15 cellular contexts compared by ENCODE assay signal in genomic region chr5:147065071-147065470, GRCh38.
DNase-seq lines count a peak whose midpoint lies in the region; ATAC-seq lines count a peak whose summit lies in the region.
"Had no signal": no experiment of that assay in that cellular context is flagged by ENCODE, and none has a peak within 500 bp of the region (broad histone marks: within the 10 kb centered on the region; RNA-seq: fewer than 3 reads in every experiment).

No MANE protein-coding gene starts in this region.

- no peak overlapping the region for H3K27ac ChIP-seq in naive thymus-derived CD4-positive, alpha-beta T cell (ENCODE audit: low read depth, low read length)
- H3K27ac ChIP-seq: BLaER1 had no signal

- no peak overlapping the region for H3K4me3 ChIP-seq in naive thymus-derived CD4-positive, alpha-beta T cell (ENCODE audit: low read length)
- H3K4me3 ChIP-seq: BLaER1 had no signal

- CTCF ChIA-PET in naive thymus-derived CD4-positive, alpha-beta T cell (lab: Charles Lee): no interaction called here
- CTCF ChIA-PET in activated naive CD4-positive, alpha-beta T cell treated with anti-CD3 and anti-CD28 coated beads, Interleukin-2, amount 10 ng/mL, durations not matched to agents 7 days and 5 days (lab: Charles Lee): no interaction called here

- H3K27me3 Mint-ChIP-seq in naive thymus-derived CD4-positive, alpha-beta T cell: peaks cover 0 to 4% (median 2%) of the 10 kb centered on the region in 5 donors
- H3K27me3 Mint-ChIP-seq in activated naive CD4-positive, alpha-beta T cell treated with anti-CD3 and anti-CD28 coated beads, Interleukin-2, amount 10 ng/mL, durations not matched to agents 7 days and 5 days: no peaks in the 10 kb centered on the region
- no peaks in the 10 kb centered on the region for H3K27me3 Mint-ChIP-seq in T-helper 2 cell treated with Interferon-gamma antibody and Interleukin-4, amounts not matched to agents 5 μg/mL and 100 μg/mL, for 36 hours (ENCODE audit: low read depth)

- no peaks in the 10 kb centered on the region for H3K36me3 Mint-ChIP-seq in naive thymus-derived CD4-positive, alpha-beta T cell
- no peaks in the 10 kb centered on the region for H3K36me3 Mint-ChIP-seq in activated naive CD4-positive, alpha-beta T cell treated with anti-CD3 and anti-CD28 coated beads, Interleukin-2, amount 10 ng/mL, durations not matched to agents 7 days and 5 days
- no peaks in the 10 kb centered on the region for H3K36me3 Mint-ChIP-seq in T-helper 2 cell treated with Interferon-gamma antibody and Interleukin-4, amounts not matched to agents 5 μg/mL and 100 μg/mL, for 36 hours (ENCODE audit: low read depth)

- DNase-seq in naive thymus-derived CD4-positive, alpha-beta T cell: no peak
- DNase-seq in activated naive CD4-positive, alpha-beta T cell treated with anti-CD3 and anti-CD28 coated beads, Interleukin-2, amount 50 U/mL, for 16 hours: no peak
- no peak for DNase-seq in activated naive CD4-positive, alpha-beta T cell treated with anti-CD3 and anti-CD28 coated beads, Interleukin-2, amount 10 ng/mL, durations not matched to agents 7 days and 5 days
- no peak for DNase-seq in T-helper 2 cell treated with Interferon-gamma antibody and Interleukin-4, amounts not matched to agents 5 μg/mL and 100 μg/mL, for 36 hours (ENCODE audit: low spot score)
- DNase-seq: activated CD4-positive, alpha-beta T cell treated with anti-CD3 and anti-CD28 coated beads for 1 hour; aorta; H9; MM.1S; SW 1271 had no signal

- peak overlapping the region in 1 of 9 donors; percentile 3 for H3K27ac Mint-ChIP-seq in naive thymus-derived CD4-positive, alpha-beta T cell
- H3K27ac Mint-ChIP-seq in activated naive CD4-positive, alpha-beta T cell treated with anti-CD3 and anti-CD28 coated beads, Interleukin-2, amount 10 ng/mL, durations not matched to agents 7 days and 5 days: no peak overlapping the region
- H3K27ac Mint-ChIP-seq in T-helper 2 cell treated with Interferon-gamma antibody and Interleukin-4, amounts not matched to agents 5 μg/mL and 100 μg/mL, for 36 hours: no peak overlapping the region
- H3K27ac Mint-ChIP-seq: H9 had no signal

- H3K36me3 ChIP-seq in naive thymus-derived CD4-positive, alpha-beta T cell (ENCODE audit: control insufficient read depth in 2 of 3, insufficient read depth in 3 of 3, low read length in 3 of 3): no peaks in the 10 kb centered on the region
- H3K36me3 ChIP-seq: BLaER1 had no signal

- H3K4me1 ChIP-seq in naive thymus-derived CD4-positive, alpha-beta T cell (ENCODE audit: control insufficient read depth in 2 of 2, insufficient read depth in 2 of 2, low read length in 2 of 2): no peaks in the 10 kb centered on the region
- H3K4me1 ChIP-seq: BLaER1 had no signal

- peaks cover 0 to 8% (median 2%) of the 10 kb centered on the region in 7 donors for H3K4me1 Mint-ChIP-seq in naive thymus-derived CD4-positive, alpha-beta T cell
- peaks cover 4% of the 10 kb centered on the region for H3K4me1 Mint-ChIP-seq in activated naive CD4-positive, alpha-beta T cell treated with anti-CD3 and anti-CD28 coated beads, Interleukin-2, amount 10 ng/mL, durations not matched to agents 7 days and 5 days
- H3K4me1 Mint-ChIP-seq in T-helper 2 cell treated with Interferon-gamma antibody and Interleukin-4, amounts not matched to agents 5 μg/mL and 100 μg/mL, for 36 hours (ENCODE audit: low read depth): peaks cover 7% of the 10 kb centered on the region
- H3K4me1 Mint-ChIP-seq: H9, neural crest cell had no signal

- intact Hi-C loops in naive thymus-derived CD4-positive, alpha-beta T cell (cut with micrococcal nuclease): no loop called here

- no peaks in the 10 kb centered on the region for H3K9me3 ChIP-seq in naive thymus-derived CD4-positive, alpha-beta T cell (ENCODE audit: control insufficient read depth in 2 of 3, low read length in 3 of 3)
- H3K9me3 ChIP-seq: BLaER1 had no signal

- H3K27me3 ChIP-seq in naive thymus-derived CD4-positive, alpha-beta T cell (ENCODE audit: control insufficient read depth in 2 of 2, insufficient read depth in 2 of 2, low read length in 2 of 2): no peaks in the 10 kb centered on the region
- H3K27me3 ChIP-seq: BLaER1 had no signal

- ATAC-seq in GM18502 (IDR thresholded peaks at IDR 0.05; ENCODE audit: poor library complexity, unreplicated experiment) (peak; percentile 71), GM19395 (IDR thresholded peaks at IDR 0.05; ENCODE audit: unreplicated experiment) (peak; percentile 76), HG02623 (IDR thresholded peaks at IDR 0.05; ENCODE audit: unreplicated experiment) (peak; percentile 80), HG03460 (IDR thresholded peaks at IDR 0.05; ENCODE audit: unreplicated experiment) (peak; percentile 66)
- no peak for ATAC-seq in naive thymus-derived CD4-positive, alpha-beta T cell

- peak overlapping the region in 1 of 10 donors; percentile 11 for H3K4me3 Mint-ChIP-seq in naive thymus-derived CD4-positive, alpha-beta T cell
- H3K4me3 Mint-ChIP-seq in activated naive CD4-positive, alpha-beta T cell treated with anti-CD3 and anti-CD28 coated beads, Interleukin-2, amount 10 ng/mL, durations not matched to agents 7 days and 5 days: no peak overlapping the region
- no peak overlapping the region for H3K4me3 Mint-ChIP-seq in T-helper 2 cell treated with Interferon-gamma antibody and Interleukin-4, amounts not matched to agents 5 μg/mL and 100 μg/mL, for 36 hours
- H3K4me3 Mint-ChIP-seq: H9, neural crest cell had no signal

- peaks cover 0 to 5% (median 0%) of the 10 kb centered on the region in 11 donors for H3K9me3 Mint-ChIP-seq in naive thymus-derived CD4-positive, alpha-beta T cell
- no peaks in the 10 kb centered on the region for H3K9me3 Mint-ChIP-seq in activated naive CD4-positive, alpha-beta T cell treated with anti-CD3 and anti-CD28 coated beads, Interleukin-2, amount 10 ng/mL, durations not matched to agents 7 days and 5 days
- no peaks in the 10 kb centered on the region for H3K9me3 Mint-ChIP-seq in T-helper 2 cell treated with Interferon-gamma antibody and Interleukin-4, amounts not matched to agents 5 μg/mL and 100 μg/mL, for 36 hours
- H3K9me3 Mint-ChIP-seq: H9, neural crest cell had no signal

- POLR2A ChIA-PET in naive thymus-derived CD4-positive, alpha-beta T cell (lab: Charles Lee): no interaction called here
